In the genomic region with DNA sequence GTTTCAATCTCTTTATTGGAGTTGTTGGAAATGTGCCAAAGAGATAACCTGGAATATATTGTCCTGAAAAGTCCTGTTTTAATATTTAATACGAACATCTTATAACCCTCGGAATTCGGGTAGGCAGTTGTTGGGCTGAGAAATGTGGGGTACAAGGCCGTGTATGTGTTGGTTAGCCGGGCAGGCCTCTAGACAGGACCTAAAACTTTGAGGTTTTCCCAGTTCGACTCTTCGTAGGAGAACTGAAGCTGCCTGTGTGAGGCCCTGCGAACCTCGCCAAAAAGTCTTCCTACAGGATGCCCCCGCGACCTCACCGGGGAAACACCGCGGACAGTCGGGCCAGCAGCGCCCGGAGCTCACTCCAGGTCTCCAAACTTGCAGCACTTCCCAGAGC, we compare ENCODE assay signal across 9 cellular contexts. TPM values are rescaled to one million over a fixed set of nuclear protein-coding genes. Genes with fewer than 3 reads are reported as not detected.
DNase-seq lines count a peak whose midpoint lies in the region; ATAC-seq, FAIRE-seq and TF ChIP-seq lines count a peak whose summit lies in the region.
"Had no signal": no experiment of that assay in that cellular context is flagged by ENCODE, and none has a peak within 500 bp of the region (broad histone marks: within the 10 kb centered on the region; RNA-seq: fewer than 3 reads in every experiment).

No MANE protein-coding gene starts in this region.

- CTCF ChIA-PET in endothelial cell of umbilical vein (lab: Charles Lee), result interaction anchor here (1.5 to 6.7 kb wide), 7 partner anchors 14 to 119 kb away, joined by 4 to 38 read pairs (median 10); no protein-coding TSS in a partner anchor

- H3K4me2 ChIP-seq in endothelial cell of umbilical vein (ENCODE audit: insufficient read depth, low read length), result peak overlapping the region; percentile 81

- TF ChIP-seq CTCF in NB4 (IDR thresholded peaks at IDR 0.05; ENCODE audit: low read depth, low read length), result no peak
- no peak for TF ChIP-seq CTCF in endothelial cell of umbilical vein (IDR thresholded peaks at IDR 0.05; ENCODE audit: extremely low read depth in 1 of 2, insufficient read depth in 1 of 2, low read depth in 1 of 2, low read length in 2 of 2)

- peak overlapping the region; percentile 61 for H3K9ac ChIP-seq in endothelial cell of umbilical vein (replicated peaks; ENCODE audit: extremely low read depth, insufficient read depth, low read length)

- peak overlapping the region; percentile 81 for H3K27ac ChIP-seq in endothelial cell of umbilical vein (ENCODE audit: insufficient read depth, low read depth, low read length)
- H3K27ac ChIP-seq: 22Rv1 had no signal

- H2AFZ ChIP-seq in endothelial cell of umbilical vein (ENCODE audit: low read depth, low read length), result peak overlapping the region; percentile 28

- peaks cover 68% of the 10 kb centered on the region for H3K79me2 ChIP-seq in endothelial cell of umbilical vein (ENCODE audit: control insufficient read depth, insufficient read depth, low read length)

- dilution Hi-C loops in endothelial cell of umbilical vein (cut with MboI; ENCODE audit: extremely low pct_ligation_motif_present, low sequenced_read_pairs), result no loop called here

- no peaks in the 10 kb centered on the region for H3K36me3 ChIP-seq in endothelial cell of umbilical vein (ENCODE audit: control insufficient read depth in 2 of 2, extremely low read depth in 1 of 2, insufficient read depth in 2 of 2, low read length in 2 of 2)

- H3K27me3 ChIP-seq in endothelial cell of umbilical vein (ENCODE audit: control insufficient read depth in 2 of 2, insufficient read depth in 2 of 2, low read length in 2 of 2), result no peaks in the 10 kb centered on the region

- no peaks in the 10 kb centered on the region for H3K9me3 ChIP-seq in endothelial cell of umbilical vein (replicated peaks; ENCODE audit: control insufficient read depth, insufficient read depth, low read length)

- DNase-seq in DMS 273 (lab: John Stamatoyannopoulos, UW; ENCODE audit: unreplicated experiment) (peak; percentile 50), DMS 273 treated with DMSO at 0.1 percent for 48 hours (lab: John Stamatoyannopoulos, UW) (no peak), NB4 (ENCODE audit: low read depth) (no peak), endothelial cell of umbilical vein (ENCODE audit: low read depth, low spot score) (peak; percentile 68), pons (ENCODE audit: low spot score) (peak; percentile 53), HCEC 1CT (no peak), sciatic nerve (ENCODE audit: low spot score) (no peak)

- intact Hi-C loops in endothelial cell of umbilical vein (cut with micrococcal nuclease) (loop anchor here (1.0 kb wide), 1 partner anchor 52 kb away; no protein-coding TSS in a partner anchor), sciatic nerve (cut with DNase I) (no loop called here)

- no peaks in the 10 kb centered on the region for H3K9me1 ChIP-seq in endothelial cell of umbilical vein (replicated peaks; ENCODE audit: control insufficient read depth, extremely low read depth, insufficient read depth, low read length)

- no peak for FAIRE-seq in endothelial cell of umbilical vein (lab: Jason Lieb, UNC)

- BruUV-seq in endothelial cell of umbilical vein (replicated peaks; lab: Mats Ljungman, UMichigan), result TSS peak; percentile 15

- H3K4me1 ChIP-seq in endothelial cell of umbilical vein (ENCODE audit: control insufficient read depth, extremely low read depth, insufficient read depth, low read length), result peaks cover 58% of the 10 kb centered on the region

- H4K20me1 ChIP-seq in endothelial cell of umbilical vein (replicated peaks; ENCODE audit: control insufficient read depth, extremely low read depth, insufficient read depth, low read length), result no peaks in the 10 kb centered on the region

- no peak for ATAC-seq in HG03097 (IDR thresholded peaks at IDR 0.05; ENCODE audit: low FRiP score, unreplicated experiment)
- no peak for ATAC-seq in sciatic nerve

- H3K4me3 ChIP-seq in NB4 (ENCODE audit: low read depth, low read length) (peak overlapping the region; percentile 34), endothelial cell of umbilical vein (replicated peaks in 1 of 3; ENCODE audit: insufficient read depth in 1 of 3, low read depth in 1 of 3, low read length in 3 of 3) (peak overlapping the region; percentile 51 to 64 (median 60))

- no peak for TF ChIP-seq POLR2A in NB4 (IDR thresholded peaks at IDR 0.05; ENCODE audit: extremely low read depth, insufficient read length)
- no peak for TF ChIP-seq POLR2A in endothelial cell of umbilical vein (IDR thresholded peaks at IDR 0.05; ENCODE audit: low read depth, low read length)

- POLR2A ChIA-PET in endothelial cell of umbilical vein (lab: Charles Lee), result interaction anchor here (1.0 kb wide), 1 partner anchor 9 kb away, joined by 3 read pairs; no protein-coding TSS in a partner anchor

TF ChIP-seq in endothelial cell of umbilical vein, 7 proteins besides CTCF, POLR2A, EP300 and RAD21:
- TF ChIP-seq JUN (IDR thresholded peaks at IDR 0.05; ENCODE audit: borderline replicate concordance, insufficient read depth, insufficient read length, low read depth), result no peak
- TF ChIP-seq EZH2 (IDR thresholded peaks at IDR 0.05; ENCODE audit: borderline replicate concordance, low read depth, low read length, severe bottlenecking), result no peak
- TF ChIP-seq MYC (IDR thresholded peaks at IDR 0.05; ENCODE audit: low read depth, low read length), result no peak
- TF ChIP-seq POLR2AphosphoS5 (IDR thresholded peaks at IDR 0.05; ENCODE audit: insufficient read depth, low read depth, low read length), result no peak
- no peak for TF ChIP-seq GATA2 (IDR thresholded peaks at IDR 0.05; ENCODE audit: insufficient read depth, insufficient read length, low read depth, low read length)
- TF ChIP-seq, protein P1, sequence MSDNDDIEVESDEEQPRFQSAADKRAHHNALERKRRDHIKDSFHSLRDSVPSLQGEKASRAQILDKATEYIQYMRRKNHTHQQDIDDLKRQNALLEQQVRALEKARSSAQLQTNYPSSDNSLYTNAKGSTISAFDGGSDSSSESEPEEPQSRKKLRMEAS (IDR thresholded peaks at IDR 0.05; ENCODE audit: insufficient read depth, insufficient read length), result no peak
- no peak for TF ChIP-seq FOS (IDR thresholded peaks at IDR 0.05; ENCODE audit: borderline replicate concordance, insufficient read depth, low read length)

RNA-seq across cellular contexts. Expression of a gene that starts 0.6 kb away (rescaled TPM):
- total RNA-seq in endothelial cell of umbilical vein, result 167 and 168 TPM in 2 replicates
- polyA plus RNA-seq in endothelial cell of umbilical vein, result 75.2 and 83.0 TPM in 2 replicates
- 66.2 and 67.4 TPM in 2 replicates for polyA plus RNA-seq in endothelial cell of umbilical vein (2011; cell fraction: cytosol; rRNA removed)
- 166 and 182 TPM in 2 replicates for polyA plus RNA-seq in endothelial cell of umbilical vein (2011; cell fraction: nucleus; rRNA removed)
- 103 and 130 TPM in 2 replicates for polyA plus RNA-seq in endothelial cell of umbilical vein (2012)
- 125 and 131 TPM in 2 replicates for polyA minus RNA-seq in endothelial cell of umbilical vein
- polyA minus RNA-seq in endothelial cell of umbilical vein (2011; cell fraction: cytosol; rRNA and poly(A)+ RNA removed), result 22.0 TPM
- polyA minus RNA-seq in endothelial cell of umbilical vein (2011; cell fraction: nucleus; rRNA and poly(A)+ RNA removed), result 133 and 134 TPM in 2 replicates
- 129 TPM for total RNA-seq in sciatic nerve

Comparison
In these comparisons a context has a peak if more than half of its experiments do, and no peak if none do; other contexts are left out.
1. DNase-seq: peak in DMS 273 (single experiment), endothelial cell of umbilical vein (single experiment) and pons (single experiment); none in DMS 273 treated with DMSO at 0.1 percent for 48 hours (single experiment), NB4 (single experiment), HCEC 1CT (single experiment) and sciatic nerve (single experiment).